In genomic region chr3:48426944-48427629, GRCh38 we compare ENCODE assay signal across 12 cellular contexts. TPM values are rescaled to one million over a fixed set of nuclear protein-coding genes. Genes with fewer than 3 reads are reported as not detected.
DNase-seq lines count a peak whose midpoint lies in the region; ATAC-seq and TF ChIP-seq lines count a peak whose summit lies in the region.
"Had no signal": no experiment of that assay in that cellular context is flagged by ENCODE, and none has a peak within 500 bp of the region (broad histone marks: within the 10 kb centered on the region; RNA-seq: fewer than 3 reads in every experiment).

No MANE protein-coding gene starts in this region.

- H3F3A ChIP-seq in PC-3 (ENCODE audit: low read length, unreplicated experiment) = no peaks in the 10 kb centered on the region

- peaks cover 25% of the 10 kb centered on the region for H3K4me1 ChIP-seq in PC-3 (ENCODE audit: insufficient read depth, low read length)
- peaks cover 39% of the 10 kb centered on the region for H3K4me1 ChIP-seq in neuron (ENCODE audit: insufficient read depth, low read length)

- H3K9ac ChIP-seq in PC-3 (ENCODE audit: low read length) = no peak overlapping the region

- no peaks in the 10 kb centered on the region for H3K27me3 ChIP-seq in PC-3 (ENCODE audit: low read length)
- no peaks in the 10 kb centered on the region for H3K27me3 ChIP-seq in neuron (ENCODE audit: insufficient read depth, low read length)

- peak; percentile 56 for DNase-seq in AG08396 (ENCODE audit: low spot score)
- DNase-seq in PC-3 = no peak
- peak; percentile 70 for DNase-seq in fibroblast of peridontal ligament (ENCODE audit: extremely low read depth)
- no peak for DNase-seq in glomerular visceral epithelial cell (ENCODE audit: extremely low spot score)
- DNase-seq in activated CD4-positive, alpha-beta T cell treated with anti-CD3 and anti-CD28 coated beads for 48 hours = no peak
- DNase-seq: activated CD4-positive, alpha-beta T cell treated with anti-CD3 and anti-CD28 coated beads for 4 hours; DND-41; effector CD8-positive, alpha-beta T cell; NCI-H510A treated with DMSO at 0.1 percent for 48 hours had no signal

- no peak for ATAC-seq in PC-3
- ATAC-seq in HG03354 (IDR thresholded peaks at IDR 0.05; ENCODE audit: poor library complexity, severe bottlenecking, unreplicated experiment) = no peak
- no peak for ATAC-seq in HG03196 (IDR thresholded peaks at IDR 0.05; ENCODE audit: unreplicated experiment)

- H3K36me3 ChIP-seq in PC-3 (ENCODE audit: low read depth, low read length) = no peaks in the 10 kb centered on the region; the same call in 1 of the 2 replicates
- H3K36me3 ChIP-seq in neuron (ENCODE audit: insufficient read depth, low read length) = peaks cover 31% of the 10 kb centered on the region

- H3K79me2 ChIP-seq in PC-3 (ENCODE audit: low read length) = peaks cover 19% of the 10 kb centered on the region

- 0 out of 2 replicates have a peak overlapping the region, but pooled peaks have one; percentile 15 for H3K4me2 ChIP-seq in PC-3 (ENCODE audit: low read length)

- POLR2A ChIA-PET in PC-3 (lab: Charles Lee; ENCODE audit: unreplicated experiment) = no interaction called here

- H4K20me1 ChIP-seq in PC-3 (ENCODE audit: low read length) = no peaks in the 10 kb centered on the region

- no peak overlapping the region for H3K27ac ChIP-seq in PC-3 (ENCODE audit: low read length)

- TF ChIP-seq CTCF in PC-3 (conservative IDR thresholded peaks at IDR 0.05; ENCODE audit: low read depth, low read length) = no peak

- H2AFZ ChIP-seq in PC-3 (ENCODE audit: low read length) = no peak overlapping the region
- no peak overlapping the region for H2AFZ ChIP-seq in neuron (ENCODE audit: low read depth, low read length)

- H3K9me2 ChIP-seq in PC-3 (replicated peaks; ENCODE audit: low read length) = no peaks in the 10 kb centered on the region

- intact Hi-C loops in PC-3 (cut with micrococcal nuclease) = no loop called here

- BruUV-seq in PC-3 (replicated peaks; lab: Mats Ljungman, UMichigan) = no TSS peak

- H3K4me3 ChIP-seq in PC-3 (ENCODE audit: low read length) (no peak overlapping the region), neuron (ENCODE audit: low read length) (peak overlapping the region; percentile 51)

- CTCF ChIA-PET in PC-3 (lab: Charles Lee) = interaction anchor here (1.1 kb wide), 1 partner anchor 9 kb away, joined by 5 read pairs; no protein-coding TSS in a partner anchor

- H3K9me3 ChIP-seq in PC-3 (ENCODE audit: low read length) (no peaks in the 10 kb centered on the region), neuron (ENCODE audit: low read length) (no peaks in the 10 kb centered on the region)

RNA-seq across cellular contexts. Expression of gene PLXNB1, which starts 2.8 kb away (rescaled TPM):
- 31.8 and 35.4 TPM in 2 replicates for total RNA-seq in PC-3 (2014; rRNA removed)

RNA-seq across cellular contexts. Expression of gene CCDC51, which starts 12.8 kb away (rescaled TPM):
- 27.8 and 30.9 TPM in 2 replicates for total RNA-seq in PC-3 (2014; rRNA removed)

RNA-seq across cellular contexts. Expression of gene TMA7, which starts 13.0 kb away (rescaled TPM):
- 517 and 618 TPM in 2 replicates for total RNA-seq in PC-3 (2014; rRNA removed)

RNA-seq across cellular contexts. Expression of gene ATRIP, which starts 19.4 kb away (rescaled TPM):
- total RNA-seq in PC-3 (2014; rRNA removed) = 13.9 and 16.1 TPM in 2 replicates

RNA-seq across cellular contexts. Expression of gene FBXW12, which starts 55.1 kb away (rescaled TPM):
- not detected in 2 replicates for total RNA-seq in PC-3 (2014; rRNA removed)

Comparison
In these comparisons a context has a peak if more than half of its experiments do, and no peak if none do; other contexts are left out.
1. DNase-seq: peak in AG08396 (single experiment) and fibroblast of peridontal ligament (single experiment); none in PC-3 (single experiment), glomerular visceral epithelial cell (single experiment) and activated CD4-positive, alpha-beta T cell treated with anti-CD3 and anti-CD28 coated beads for 48 hours (single experiment).